ENCODE assay signal across 11 cellular contexts in the genomic region with DNA sequence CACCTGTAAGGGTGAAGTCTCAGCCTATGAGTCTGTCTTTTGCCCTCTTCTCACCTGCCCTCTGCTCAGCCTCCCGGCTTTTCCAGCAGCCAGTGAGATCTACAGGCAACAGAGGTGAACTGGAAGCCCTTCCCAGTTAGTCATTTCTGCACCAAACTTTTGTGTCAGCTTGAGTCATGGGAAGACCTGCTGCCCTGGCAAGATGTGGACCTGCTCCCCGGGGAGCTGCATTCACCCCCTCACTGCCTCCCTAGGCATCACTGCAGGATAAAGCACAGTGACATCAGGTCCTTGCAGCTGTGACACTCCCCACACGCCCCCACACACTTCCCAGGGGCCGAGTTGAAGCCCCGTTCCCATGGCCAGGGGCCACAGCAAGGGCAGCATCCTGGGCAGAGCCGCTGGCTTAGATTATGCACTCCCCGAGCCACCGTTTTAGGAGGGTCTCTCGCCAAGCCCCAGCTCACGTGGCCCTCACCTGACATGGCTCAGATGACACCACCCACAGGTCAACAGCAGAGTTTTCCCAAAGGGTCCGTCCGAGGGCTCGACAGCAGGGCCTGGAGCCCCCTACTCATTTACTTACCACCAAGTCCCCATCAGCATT. TPM values are rescaled to one million over a fixed set of nuclear protein-coding genes. Genes with fewer than 3 reads are reported as not detected.
A peak's percentile ranks its signal among the peaks of the same experiment; 100 is the strongest.
DNase-seq lines count a peak whose midpoint lies in the region; ATAC-seq and TF ChIP-seq lines count a peak whose summit lies in the region.
"Had no signal": no experiment of that assay in that cellular context is flagged by ENCODE, and none has a peak within 500 bp of the region (broad histone marks: within the 10 kb centered on the region; RNA-seq: fewer than 3 reads in every experiment).

No MANE protein-coding gene starts in this region.

- H3K9me3 ChIP-seq in RWPE2 (ENCODE audit: severe bottlenecking) (no peaks in the 10 kb centered on the region), sigmoid colon (no peaks in the 10 kb centered on the region)

- no peak overlapping the region for H3K27ac ChIP-seq in RWPE2 (ENCODE audit: poor library complexity, severe bottlenecking)
- peak overlapping the region; percentile 58 to 77 (median 70) for H3K27ac ChIP-seq in sigmoid colon
- H3K27ac ChIP-seq: C4-2B had no signal

- no peak overlapping the region for H3K27ac Mint-ChIP-seq in activated naive CD4-positive, alpha-beta T cell treated with anti-CD3 and anti-CD28 coated beads, Interleukin-2, amount 10 ng/mL, durations not matched to agents 7 days and 5 days
- H3K27ac Mint-ChIP-seq: activated naive CD8-positive, alpha-beta T cell treated with anti-CD3 and anti-CD28 coated beads for 36 hours; mesothelial cell of epicardium had no signal

- H3K36me3 Mint-ChIP-seq in activated naive CD4-positive, alpha-beta T cell treated with anti-CD3 and anti-CD28 coated beads, Interleukin-2, amount 10 ng/mL, durations not matched to agents 7 days and 5 days: no peaks in the 10 kb centered on the region
- H3K36me3 Mint-ChIP-seq: activated naive CD8-positive, alpha-beta T cell treated with anti-CD3 and anti-CD28 coated beads for 36 hours; mesothelial cell of epicardium had no signal

- no peaks in the 10 kb centered on the region for H3K9me3 Mint-ChIP-seq in activated naive CD4-positive, alpha-beta T cell treated with anti-CD3 and anti-CD28 coated beads, Interleukin-2, amount 10 ng/mL, durations not matched to agents 7 days and 5 days
- H3K9me3 Mint-ChIP-seq: activated naive CD8-positive, alpha-beta T cell treated with anti-CD3 and anti-CD28 coated beads for 36 hours; mesothelial cell of epicardium had no signal

- peaks cover 82% of the 10 kb centered on the region for H3K27me3 Mint-ChIP-seq in activated naive CD4-positive, alpha-beta T cell treated with anti-CD3 and anti-CD28 coated beads, Interleukin-2, amount 10 ng/mL, durations not matched to agents 7 days and 5 days
- H3K27me3 Mint-ChIP-seq: activated naive CD8-positive, alpha-beta T cell treated with anti-CD3 and anti-CD28 coated beads for 36 hours had no signal

- peaks cover 7% of the 10 kb centered on the region for H3K4me1 Mint-ChIP-seq in activated naive CD4-positive, alpha-beta T cell treated with anti-CD3 and anti-CD28 coated beads, Interleukin-2, amount 10 ng/mL, durations not matched to agents 7 days and 5 days

- CTCF ChIA-PET in activated naive CD4-positive, alpha-beta T cell treated with anti-CD3 and anti-CD28 coated beads, Interleukin-2, amount 10 ng/mL, durations not matched to agents 7 days and 5 days (lab: Charles Lee): interaction anchor here (0.6 to 8.0 kb wide), 8 partner anchors 11 to 130 kb away, joined by 3 to 97 read pairs (median 8); no protein-coding TSS in a partner anchor

- TF ChIP-seq CTCF in RWPE2 (IDR thresholded peaks at IDR 0.05; ENCODE audit: poor library complexity, severe bottlenecking) (no peak), sigmoid colon (IDR thresholded peaks at IDR 0.05) (no peak)

- H3K4me1 ChIP-seq in RWPE2 (ENCODE audit: insufficient read depth, poor library complexity, severe bottlenecking): no peaks in the 10 kb centered on the region
- H3K4me1 ChIP-seq in sigmoid colon: peaks cover 0 to 39% (median 37%) of the 10 kb centered on the region in 4 donors

- WGBS in sigmoid colon, 2 donors: 81% methylated on average over 13 of the region's 13 CpGs

- H3K4me3 Mint-ChIP-seq in activated naive CD4-positive, alpha-beta T cell treated with anti-CD3 and anti-CD28 coated beads, Interleukin-2, amount 10 ng/mL, durations not matched to agents 7 days and 5 days: no peak overlapping the region
- H3K4me3 Mint-ChIP-seq: activated naive CD8-positive, alpha-beta T cell treated with anti-CD3 and anti-CD28 coated beads for 36 hours; mesothelial cell of epicardium had no signal

- TF ChIP-seq EP300 in sigmoid colon (IDR thresholded peaks at IDR 0.05): no peak

- intact Hi-C loops in sigmoid colon (cut with DNase I): no loop called here

- DNase-seq in Daoy (ENCODE audit: low read depth) (peak; percentile 71), RWPE2 (ENCODE audit: low spot score) (no peak), fibroblast of peridontal ligament (ENCODE audit: extremely low read depth) (peak; percentile 22), sigmoid colon (no peak), pons (ENCODE audit: low spot score) (no peak), NCI-H1694 treated with DMSO at 0.1 percent for 48 hours (lab: John Stamatoyannopoulos, UW) (no peak), NCI-H446 (lab: John Stamatoyannopoulos, UW) (no peak)
- no peak for DNase-seq in activated naive CD4-positive, alpha-beta T cell treated with anti-CD3 and anti-CD28 coated beads, Interleukin-2, amount 10 ng/mL, durations not matched to agents 7 days and 5 days

- H3K4me3 ChIP-seq in RWPE2 (ENCODE audit: severe bottlenecking) (no peak overlapping the region), sigmoid colon (peak overlapping the region in 3 of 4 donors; percentile 25 to 28 (median 27))

- TF ChIP-seq POLR2A in sigmoid colon (IDR thresholded peaks at IDR 0.05): no peak

- H3K36me3 ChIP-seq in RWPE2 (ENCODE audit: low read depth): no peaks in the 10 kb centered on the region
- H3K36me3 ChIP-seq in sigmoid colon: no peaks in the 10 kb centered on the region

- ATAC-seq in RWPE2 (ENCODE audit: low read depth): peak; percentile 72

- H3K27me3 ChIP-seq in RWPE2 (ENCODE audit: insufficient read depth, poor library complexity, severe bottlenecking): peaks cover 14% of the 10 kb centered on the region
- no peaks in the 10 kb centered on the region for H3K27me3 ChIP-seq in sigmoid colon

RNA-seq across cellular contexts. Expression of gene ABR, which starts 6.5 kb away (rescaled TPM):
- total RNA-seq in Daoy (2014; rRNA removed; shearing (Covaris generic)): 40.1 and 57.4 TPM in 2 replicates
- 10 to 100 TPM; 30.4 to 94.2 (median 46.5) TPM for total RNA-seq in sigmoid colon
- 100 to 1,000 TPM in 1 of 3 donors, 10 to 100 TPM in 2; 79.3 to 146 (median 80.0) TPM for polyA plus RNA-seq in sigmoid colon

Comparison
In these comparisons a context has a peak if more than half of its experiments do, and no peak if none do; other contexts are left out.
1. DNase-seq: peak in Daoy (single experiment) and fibroblast of peridontal ligament (single experiment); none in RWPE2 (single experiment), sigmoid colon (single experiment), pons (single experiment), NCI-H1694 treated with DMSO at 0.1 percent for 48 hours (single experiment), NCI-H446 (0 of 2) and activated naive CD4-positive, alpha-beta T cell treated with anti-CD3 and anti-CD28 coated beads, Interleukin-2, amount 10 ng/mL, durations not matched to agents 7 days and 5 days (single experiment).